1 cellular context compared by ENCODE assay signal in the genomic region with DNA sequence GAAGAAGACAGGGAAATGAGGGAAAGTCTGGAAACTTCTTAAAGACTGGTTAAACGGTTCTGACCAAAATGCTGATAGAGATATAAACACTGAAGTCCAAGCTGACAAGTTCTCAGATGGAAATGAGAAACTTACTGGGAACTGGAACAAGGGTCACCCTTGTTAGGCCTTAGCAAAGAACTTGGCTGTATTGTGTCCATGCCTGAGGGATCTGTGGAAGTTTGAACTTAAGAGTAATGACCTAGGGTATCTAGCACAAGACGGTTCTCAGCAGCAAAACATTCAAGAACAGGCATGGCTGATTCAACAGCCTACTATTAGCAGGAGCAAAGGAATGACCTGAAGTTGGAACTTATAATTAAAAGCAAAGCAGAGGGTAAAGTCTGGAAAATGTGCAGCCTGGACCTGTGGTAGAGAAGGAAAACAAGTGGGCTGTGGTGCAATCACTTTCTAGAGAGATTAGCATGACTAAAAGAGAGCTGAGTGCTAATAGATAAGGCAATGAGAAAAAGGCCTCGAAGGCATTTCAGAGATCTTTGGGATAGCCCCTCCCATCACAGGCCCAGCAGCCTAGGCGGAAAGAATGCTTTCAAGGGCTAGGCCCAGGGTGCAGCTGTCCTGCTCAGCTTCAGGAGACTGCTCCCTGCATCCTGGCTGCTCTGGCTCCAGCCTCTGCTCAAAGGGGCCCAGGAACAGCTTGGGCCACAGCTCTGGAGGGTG.
A peak's percentile ranks its signal among the peaks of the same experiment; 100 is the strongest.
TF ChIP-seq lines count a peak whose summit lies in the region.

No MANE protein-coding gene starts in this region.

TF ChIP-seq in HepG2, 621 proteins besides CTCF, POLR2A, EP300 and RAD21 (continued from another document and continues in another):
- TF ChIP-seq, protein P1, sequence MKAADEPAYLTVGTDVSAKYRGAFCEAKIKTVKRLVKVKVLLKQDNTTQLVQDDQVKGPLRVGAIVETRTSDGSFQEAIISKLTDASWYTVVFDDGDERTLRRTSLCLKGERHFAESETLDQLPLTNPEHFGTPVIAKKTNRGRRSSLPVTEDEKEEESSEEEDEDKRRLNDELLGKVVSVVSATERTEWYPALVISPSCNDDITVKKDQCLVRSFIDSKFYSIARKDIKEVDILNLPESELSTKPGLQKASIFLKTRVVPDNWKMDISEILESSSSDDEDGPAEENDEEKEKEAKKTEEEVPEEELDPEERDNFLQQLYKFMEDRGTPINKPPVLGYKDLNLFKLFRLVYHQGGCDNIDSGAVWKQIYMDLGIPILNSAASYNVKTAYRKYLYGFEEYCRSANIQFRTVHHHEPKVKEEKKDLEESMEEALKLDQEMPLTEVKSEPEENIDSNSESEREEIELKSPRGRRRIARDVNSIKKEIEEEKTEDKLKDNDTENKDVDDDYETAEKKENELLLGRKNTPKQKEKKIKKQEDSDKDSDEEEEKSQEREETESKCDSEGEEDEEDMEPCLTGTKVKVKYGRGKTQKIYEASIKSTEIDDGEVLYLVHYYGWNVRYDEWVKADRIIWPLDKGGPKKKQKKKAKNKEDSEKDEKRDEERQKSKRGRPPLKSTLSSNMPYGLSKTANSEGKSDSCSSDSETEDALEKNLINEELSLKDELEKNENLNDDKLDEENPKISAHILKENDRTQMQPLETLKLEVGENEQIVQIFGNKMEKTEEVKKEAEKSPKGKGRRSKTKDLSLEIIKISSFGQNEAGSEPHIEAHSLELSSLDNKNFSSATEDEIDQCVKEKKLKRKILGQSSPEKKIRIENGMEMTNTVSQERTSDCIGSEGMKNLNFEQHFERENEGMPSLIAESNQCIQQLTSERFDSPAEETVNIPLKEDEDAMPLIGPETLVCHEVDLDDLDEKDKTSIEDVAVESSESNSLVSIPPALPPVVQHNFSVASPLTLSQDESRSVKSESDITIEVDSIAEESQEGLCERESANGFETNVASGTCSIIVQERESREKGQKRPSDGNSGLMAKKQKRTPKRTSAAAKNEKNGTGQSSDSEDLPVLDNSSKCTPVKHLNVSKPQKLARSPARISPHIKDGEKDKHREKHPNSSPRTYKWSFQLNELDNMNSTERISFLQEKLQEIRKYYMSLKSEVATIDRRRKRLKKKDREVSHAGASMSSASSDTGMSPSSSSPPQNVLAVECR (CRISPR knock-in tag; IDR thresholded peaks at IDR 0.05; ENCODE audit: borderline replicate concordance): peak; percentile 15; the same call in 1 of the 2 replicates
- TF ChIP-seq, protein P2, sequence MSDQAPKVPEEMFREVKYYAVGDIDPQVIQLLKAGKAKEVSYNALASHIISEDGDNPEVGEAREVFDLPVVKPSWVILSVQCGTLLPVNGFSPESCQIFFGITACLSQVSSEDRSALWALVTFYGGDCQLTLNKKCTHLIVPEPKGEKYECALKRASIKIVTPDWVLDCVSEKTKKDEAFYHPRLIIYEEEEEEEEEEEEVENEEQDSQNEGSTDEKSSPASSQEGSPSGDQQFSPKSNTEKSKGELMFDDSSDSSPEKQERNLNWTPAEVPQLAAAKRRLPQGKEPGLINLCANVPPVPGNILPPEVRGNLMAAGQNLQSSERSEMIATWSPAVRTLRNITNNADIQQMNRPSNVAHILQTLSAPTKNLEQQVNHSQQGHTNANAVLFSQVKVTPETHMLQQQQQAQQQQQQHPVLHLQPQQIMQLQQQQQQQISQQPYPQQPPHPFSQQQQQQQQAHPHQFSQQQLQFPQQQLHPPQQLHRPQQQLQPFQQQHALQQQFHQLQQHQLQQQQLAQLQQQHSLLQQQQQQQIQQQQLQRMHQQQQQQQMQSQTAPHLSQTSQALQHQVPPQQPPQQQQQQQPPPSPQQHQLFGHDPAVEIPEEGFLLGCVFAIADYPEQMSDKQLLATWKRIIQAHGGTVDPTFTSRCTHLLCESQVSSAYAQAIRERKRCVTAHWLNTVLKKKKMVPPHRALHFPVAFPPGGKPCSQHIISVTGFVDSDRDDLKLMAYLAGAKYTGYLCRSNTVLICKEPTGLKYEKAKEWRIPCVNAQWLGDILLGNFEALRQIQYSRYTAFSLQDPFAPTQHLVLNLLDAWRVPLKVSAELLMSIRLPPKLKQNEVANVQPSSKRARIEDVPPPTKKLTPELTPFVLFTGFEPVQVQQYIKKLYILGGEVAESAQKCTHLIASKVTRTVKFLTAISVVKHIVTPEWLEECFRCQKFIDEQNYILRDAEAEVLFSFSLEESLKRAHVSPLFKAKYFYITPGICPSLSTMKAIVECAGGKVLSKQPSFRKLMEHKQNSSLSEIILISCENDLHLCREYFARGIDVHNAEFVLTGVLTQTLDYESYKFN (CRISPR knock-in tag; conservative IDR thresholded peaks at IDR 0.05): peak; percentile 29; the same call in 1 of the 2 replicates
- TF ChIP-seq, protein P3, sequence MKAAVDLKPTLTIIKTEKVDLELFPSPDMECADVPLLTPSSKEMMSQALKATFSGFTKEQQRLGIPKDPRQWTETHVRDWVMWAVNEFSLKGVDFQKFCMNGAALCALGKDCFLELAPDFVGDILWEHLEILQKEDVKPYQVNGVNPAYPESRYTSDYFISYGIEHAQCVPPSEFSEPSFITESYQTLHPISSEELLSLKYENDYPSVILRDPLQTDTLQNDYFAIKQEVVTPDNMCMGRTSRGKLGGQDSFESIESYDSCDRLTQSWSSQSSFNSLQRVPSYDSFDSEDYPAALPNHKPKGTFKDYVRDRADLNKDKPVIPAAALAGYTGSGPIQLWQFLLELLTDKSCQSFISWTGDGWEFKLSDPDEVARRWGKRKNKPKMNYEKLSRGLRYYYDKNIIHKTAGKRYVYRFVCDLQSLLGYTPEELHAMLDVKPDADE (CRISPR knock-in tag; IDR thresholded peaks at IDR 0.05): no peak
- TF ChIP-seq, protein P4, sequence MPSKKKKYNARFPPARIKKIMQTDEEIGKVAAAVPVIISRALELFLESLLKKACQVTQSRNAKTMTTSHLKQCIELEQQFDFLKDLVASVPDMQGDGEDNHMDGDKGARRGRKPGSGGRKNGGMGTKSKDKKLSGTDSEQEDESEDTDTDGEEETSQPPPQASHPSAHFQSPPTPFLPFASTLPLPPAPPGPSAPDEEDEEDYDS (CRISPR knock-in tag; IDR thresholded peaks at IDR 0.05): no peak
- TF ChIP-seq RFXAP (CRISPR knock-in tag; IDR thresholded peaks at IDR 0.05; ENCODE audit: borderline replicate concordance) (no peak), KMT2A (CRISPR knock-in tag; IDR thresholded peaks at IDR 0.05) (no peak), NFKBIZ (CRISPR knock-in tag; IDR thresholded peaks at IDR 0.05) (no peak), TEAD2 (CRISPR knock-in tag; IDR thresholded peaks at IDR 0.05) (no peak), ZFP82 (CRISPR knock-in tag; IDR thresholded peaks at IDR 0.05; ENCODE audit: borderline replicate concordance) (no peak), HNF4A (CRISPR knock-in tag; IDR thresholded peaks at IDR 0.05) (peak; percentile 60), ISL2 (CRISPR knock-in tag; IDR thresholded peaks at IDR 0.05) (0 out of 2 replicates have a peak, but pooled peaks have one; percentile 32), BCL6 (CRISPR knock-in tag; IDR thresholded peaks at IDR 0.05) (peak; percentile 64), ZNF772 (CRISPR knock-in tag; IDR thresholded peaks at IDR 0.05) (no peak), MXI1 (IDR thresholded peaks at IDR 0.05; ENCODE audit: borderline replicate concordance, low read depth, low read length) (no peak), ZFP41 (CRISPR knock-in tag; IDR thresholded peaks at IDR 0.05; ENCODE audit: borderline replicate concordance) (no peak), NPAS2 (CRISPR knock-in tag; IDR thresholded peaks at IDR 0.05; ENCODE audit: borderline replicate concordance) (no peak), MTA3 (CRISPR knock-in tag; IDR thresholded peaks at IDR 0.05) (no peak), HCFC1 (IDR thresholded peaks at IDR 0.05; ENCODE audit: low read depth, low read length) (no peak), SIN3B (IDR thresholded peaks at IDR 0.05; ENCODE audit: low read length) (no peak), ZNF816 (CRISPR knock-in tag; IDR thresholded peaks at IDR 0.05; ENCODE audit: borderline replicate concordance) (no peak), NR3C1 (CRISPR knock-in tag; IDR thresholded peaks at IDR 0.05) (no peak), REST (IDR thresholded peaks at IDR 0.05; ENCODE audit: borderline replicate concordance in 1 of 2, low read depth in 1 of 2, low read length in 2 of 2) (no peak), ZNF256 (CRISPR knock-in tag; conservative IDR thresholded peaks at IDR 0.05) (no peak), SKIL (CRISPR knock-in tag; IDR thresholded peaks at IDR 0.05; ENCODE audit: borderline replicate concordance) (no peak), CERS6 (CRISPR knock-in tag; IDR thresholded peaks at IDR 0.05) (no peak), ZNF3 (CRISPR knock-in tag; IDR thresholded peaks at IDR 0.05) (peak; percentile 94), PCBP1 (IDR thresholded peaks at IDR 0.05; ENCODE audit: borderline replicate concordance, low read depth, low read length) (no peak), ETV6 (CRISPR knock-in tag; conservative IDR thresholded peaks at IDR 0.05) (no peak), RARA (CRISPR knock-in tag; IDR thresholded peaks at IDR 0.05) (0 out of 2 replicates have a peak, but pooled peaks have one; percentile 5), ZNF567 (CRISPR knock-in tag; IDR thresholded peaks at IDR 0.05; ENCODE audit: borderline replicate concordance) (no peak)
- TF ChIP-seq, protein P5, sequence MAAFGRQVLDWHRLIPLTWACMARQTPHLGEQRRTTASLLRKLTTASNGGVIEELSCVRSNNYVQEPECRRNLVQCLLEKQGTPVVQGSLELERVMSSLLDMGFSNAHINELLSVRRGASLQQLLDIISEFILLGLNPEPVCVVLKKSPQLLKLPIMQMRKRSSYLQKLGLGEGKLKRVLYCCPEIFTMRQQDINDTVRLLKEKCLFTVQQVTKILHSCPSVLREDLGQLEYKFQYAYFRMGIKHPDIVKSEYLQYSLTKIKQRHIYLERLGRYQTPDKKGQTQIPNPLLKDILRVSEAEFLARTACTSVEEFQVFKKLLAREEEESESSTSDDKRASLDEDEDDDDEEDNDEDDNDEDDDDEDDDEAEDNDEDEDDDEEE (CRISPR knock-in tag; IDR thresholded peaks at IDR 0.05): no peak
- TF ChIP-seq, protein P6, sequence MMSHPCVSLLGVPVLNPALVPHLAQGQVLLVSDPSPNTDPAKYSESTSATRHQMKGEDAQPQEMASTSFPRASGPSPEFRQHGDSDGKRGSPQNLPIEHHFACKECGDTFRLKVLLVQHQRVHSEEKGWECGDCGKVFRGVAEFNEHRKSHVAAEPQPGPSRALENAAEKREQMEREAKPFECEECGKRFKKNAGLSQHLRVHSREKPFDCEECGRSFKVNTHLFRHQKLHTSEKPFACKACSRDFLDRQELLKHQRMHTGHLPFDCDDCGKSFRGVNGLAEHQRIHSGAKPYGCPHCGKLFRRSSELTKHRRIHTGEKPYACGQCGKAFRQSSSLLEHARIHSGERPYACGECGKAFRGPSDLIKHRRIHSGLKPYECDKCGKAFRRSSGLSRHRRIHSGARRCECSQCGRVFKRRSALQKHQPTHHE (CRISPR knock-in tag; IDR thresholded peaks at IDR 0.05; ENCODE audit: borderline replicate concordance): no peak
